Comparison of ENCODE assay signal across 20 cellular contexts in genomic region chr4:106717094-106717493, GRCh38.
DNase-seq lines count a peak whose midpoint lies in the region; ATAC-seq and TF ChIP-seq lines count a peak whose summit lies in the region.
"Had no signal": no experiment of that assay in that cellular context is flagged by ENCODE, and none has a peak within 500 bp of the region (broad histone marks: within the 10 kb centered on the region; RNA-seq: fewer than 3 reads in every experiment).

No MANE protein-coding gene starts in this region.

- TF ChIP-seq CTCF in AG04449 (IDR thresholded peaks at IDR 0.05; ENCODE audit: insufficient read depth, low read length, missing control alignments) (no peak), astrocyte of the cerebellum (IDR thresholded peaks at IDR 0.05; ENCODE audit: low read depth, low read length, missing control alignments) (no peak), fibroblast of the aortic adventitia (IDR thresholded peaks at IDR 0.05; ENCODE audit: insufficient read depth, low read length) (no peak)

- CTCF ChIA-PET in AG04449 (lab: Yijun Ruan, JAX) = interaction anchor here (0.9 kb wide), 1 partner anchor 18 kb away, joined by 3 read pairs; no protein-coding TSS in a partner anchor

- in situ Hi-C loops in astrocyte of the cerebellum (cut with HindIII; ENCODE audit: low sequenced_read_pairs) = no loop called here

- ATAC-seq in GM21717 (IDR thresholded peaks at IDR 0.05; ENCODE audit: unreplicated experiment) = no peak

- DNase-seq in AG04449 (ENCODE audit: low read depth, low spot score) = peak; percentile 21
- peak; percentile 32 for DNase-seq in GM04503 (ENCODE audit: low read depth)
- peak; percentile 62 for DNase-seq in astrocyte of the cerebellum (ENCODE audit: low read depth)
- peak; percentile 57 for DNase-seq in fibroblast of the aortic adventitia (ENCODE audit: low read depth)
- no peak for DNase-seq in hepatic stellate cell (ENCODE audit: low spot score)
- no peak for DNase-seq in foreskin melanocyte
- no peak for DNase-seq in DMS79 (lab: John Stamatoyannopoulos, UW)
- DNase-seq: C1 segment of cervical spinal cord; CD8-positive, alpha-beta memory T cell; DMS79 treated with DMSO at 0.1 percent for 48 hours; HCEC 1CT; Karpas-422; MM.1S; NCI-H1105; NCI-H1694 treated with DMSO at 0.1 percent for 48 hours; NCI-H510A; NCI-H748 treated with DMSO at 0.1 percent for 48 hours; OCI-M1; Right ventricle myocardium superior had no signal

- POLR2A ChIA-PET in AG04449 (lab: Yijun Ruan, JAX) = no interaction called here

- H3K4me3 ChIP-seq in AG04449 (ENCODE audit: low read depth, low read length) (no peak overlapping the region), astrocyte of the cerebellum (ENCODE audit: low read depth, low read length) (no peak overlapping the region), fibroblast of the aortic adventitia (ENCODE audit: low read depth, low read length) (no peak overlapping the region)

Comparison
In these comparisons a context has a peak if more than half of its experiments do, and no peak if none do; other contexts are left out.
1. DNase-seq: peak in AG04449 (single experiment), GM04503 (single experiment), astrocyte of the cerebellum (single experiment) and fibroblast of the aortic adventitia (single experiment); none in hepatic stellate cell (single experiment), foreskin melanocyte (single experiment) and DMS79 (single experiment).